8 cellular contexts compared by ENCODE assay signal in the genomic region with DNA sequence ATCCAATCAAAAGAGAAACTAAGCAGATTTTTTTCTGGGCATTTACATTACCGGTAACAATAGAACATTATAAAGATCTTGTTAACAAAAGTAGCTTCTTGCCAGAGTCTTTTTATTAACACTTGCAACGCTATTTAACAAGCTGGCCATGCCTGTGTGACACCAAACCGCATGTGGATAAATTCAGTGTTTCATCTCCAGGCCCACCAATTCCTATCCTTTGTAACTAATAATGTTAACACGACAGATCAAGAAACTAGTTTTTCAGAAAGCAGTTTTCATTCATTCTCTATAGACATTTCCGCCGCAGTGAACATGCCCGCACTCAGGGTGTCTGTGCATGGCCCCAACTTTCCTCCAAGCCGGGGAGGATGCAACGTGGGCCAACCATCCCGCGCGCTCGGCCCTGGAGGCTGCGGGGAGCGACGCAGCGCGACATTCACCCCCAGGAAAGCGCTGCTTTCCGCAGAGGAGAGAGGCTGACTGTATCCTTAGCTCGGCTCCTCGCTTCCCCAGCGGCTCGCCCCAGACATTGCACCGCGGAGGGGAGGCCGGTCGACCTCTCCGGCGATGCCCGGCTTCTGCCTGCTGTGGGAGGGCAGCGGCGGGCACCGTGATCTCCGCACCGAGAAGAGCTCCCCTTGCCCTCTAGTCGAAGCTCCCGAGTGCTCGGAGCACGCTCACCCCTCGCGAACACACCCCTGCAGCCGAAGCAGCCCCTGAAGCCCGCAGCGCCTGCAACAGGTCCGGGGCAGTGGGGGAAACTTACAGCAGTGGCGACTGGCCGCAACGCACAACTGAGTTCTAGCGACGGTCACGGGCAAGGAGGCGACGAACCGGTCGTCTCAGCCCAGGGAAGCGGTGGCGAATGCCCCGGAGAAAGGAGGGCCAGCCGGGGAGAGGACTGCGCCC. TPM values are rescaled to one million over a fixed set of nuclear protein-coding genes. Genes with fewer than 3 reads are reported as not detected.
DNase-seq lines count a peak whose midpoint lies in the region; ATAC-seq and TF ChIP-seq lines count a peak whose summit lies in the region.

No MANE protein-coding gene starts in this region.

- CTCF ChIA-PET in HEK293T (lab: Yijun Ruan, JAX) = interaction anchor here (0.5 to 1.2 kb wide), 4 partner anchors 70 to 693 kb away, joined by 3 to 7 read pairs (median 4); no protein-coding TSS in a partner anchor
- CTCF ChIA-PET in activated CD8-positive, alpha-beta T cell treated with anti-CD3 and anti-CD28 coated beads for 36 hours (lab: Charles Lee) = interaction anchor here (0.7 to 2.5 kb wide), 10 partner anchors 9 to 738 kb away, joined by 3 to 7 read pairs (median 4); no protein-coding TSS in a partner anchor

- TF ChIP-seq CTCF in GM12872 (IDR thresholded peaks at IDR 0.05; ENCODE audit: insufficient read depth, low read depth, low read length) (peak; percentile 43; the same call in 2 of the 3 replicates), epithelial cell of esophagus (IDR thresholded peaks at IDR 0.05; ENCODE audit: insufficient read depth, low read depth, low read length, missing control alignments) (peak; percentile 37), upper lobe of right lung (IDR thresholded peaks at IDR 0.05) (no peak)
- TF ChIP-seq CTCF in activated CD8-positive, alpha-beta T cell treated with anti-CD3 and anti-CD28 coated beads for 36 hours (IDR thresholded peaks at IDR 0.05) = peak; percentile 5

- no peaks in the 10 kb centered on the region for H3K9me3 Mint-ChIP-seq in activated CD8-positive, alpha-beta T cell treated with anti-CD3 and anti-CD28 coated beads for 36 hours

- H3K27me3 ChIP-seq in muscle layer of duodenum (ENCODE audit: low read depth, low read length) (no peaks in the 10 kb centered on the region), upper lobe of right lung (no peaks in the 10 kb centered on the region)

- DNase-seq in HEK293T (ENCODE audit: extremely low spot score) (peak; percentile 54), NCI-H1105 treated with DMSO at 0.1 percent for 48 hours (lab: John Stamatoyannopoulos, UW) (peak; percentile 31), epithelial cell of esophagus (ENCODE audit: low read depth) (peak; percentile 47), upper lobe of right lung (peak; percentile 81), A172 (ENCODE audit: low spot score) (no peak)
- peak; percentile 47 for DNase-seq in activated CD8-positive, alpha-beta T cell treated with anti-CD3 and anti-CD28 coated beads for 36 hours

- H3K27me3 Mint-ChIP-seq in activated CD8-positive, alpha-beta T cell treated with anti-CD3 and anti-CD28 coated beads for 36 hours = peaks cover 39% of the 10 kb centered on the region

- H3K4me1 Mint-ChIP-seq in activated CD8-positive, alpha-beta T cell treated with anti-CD3 and anti-CD28 coated beads for 36 hours (ENCODE audit: low read depth) = peaks cover 30% of the 10 kb centered on the region

- peak; percentile 54 for ATAC-seq in activated CD8-positive, alpha-beta T cell treated with anti-CD3 and anti-CD28 coated beads for 36 hours
- peak; percentile 56 for ATAC-seq in upper lobe of right lung

- H3K27ac ChIP-seq in muscle layer of duodenum (ENCODE audit: low read length) (peak overlapping the region; percentile 50), upper lobe of right lung (peak overlapping the region; percentile 93)

- H3K36me3 Mint-ChIP-seq in activated CD8-positive, alpha-beta T cell treated with anti-CD3 and anti-CD28 coated beads for 36 hours (ENCODE audit: low read depth) = no peaks in the 10 kb centered on the region

- H3K4me1 ChIP-seq in muscle layer of duodenum (ENCODE audit: control insufficient read depth in 1 of 2, insufficient read depth in 2 of 2, low read length in 2 of 2) (peaks cover 0 to 16% of the 10 kb centered on the region in 2 donors), upper lobe of right lung (peaks cover 38% of the 10 kb centered on the region)

- H3K4me3 Mint-ChIP-seq in activated CD8-positive, alpha-beta T cell treated with anti-CD3 and anti-CD28 coated beads for 36 hours = peak overlapping the region; percentile 74

- H3K9me3 ChIP-seq in muscle layer of duodenum (ENCODE audit: control insufficient read depth in 1 of 2, low read length in 2 of 2) = no peaks in the 10 kb centered on the region
- H3K9me3 ChIP-seq in upper lobe of right lung = no peaks in the 10 kb centered on the region

- peak overlapping the region; percentile 77 for H3K4me3 ChIP-seq in epithelial cell of esophagus (ENCODE audit: low read length)
- H3K4me3 ChIP-seq in muscle layer of duodenum (ENCODE audit: low read depth in 1 of 2, low read length in 2 of 2) = peak overlapping the region; percentile 85 to 91
- H3K4me3 ChIP-seq in upper lobe of right lung = peak overlapping the region; percentile 85

- POLR2A ChIA-PET in HEK293T (lab: Yijun Ruan, JAX) = interaction anchor here (0.6 to 2.3 kb wide), 20 partner anchors 7 to 737 kb away, joined by 3 to 15 read pairs (median 3); no protein-coding TSS in a partner anchor
- POLR2A ChIA-PET in activated CD8-positive, alpha-beta T cell treated with anti-CD3 and anti-CD28 coated beads for 36 hours (lab: Charles Lee) = interaction anchor here (0.6 kb wide), 1 partner anchor 13 kb away, joined by 3 read pairs; no protein-coding TSS in a partner anchor

- H3K27ac Mint-ChIP-seq in activated CD8-positive, alpha-beta T cell treated with anti-CD3 and anti-CD28 coated beads for 36 hours = no peak overlapping the region

- H3K36me3 ChIP-seq in muscle layer of duodenum (ENCODE audit: control insufficient read depth in 1 of 2, insufficient read depth in 2 of 2, low read length in 2 of 2) = peaks cover 3 to 8% of the 10 kb centered on the region in 2 donors
- peaks cover 4% of the 10 kb centered on the region for H3K36me3 ChIP-seq in upper lobe of right lung

- intact Hi-C loops in activated CD8-positive, alpha-beta T cell treated with anti-CD3 and anti-CD28 coated beads for 36 hours (cut with micrococcal nuclease) = loop anchor here (2.0 kb wide), 1 partner anchor 61 kb away; no protein-coding TSS in a partner anchor
- intact Hi-C loops in upper lobe of right lung (cut with DNase I) = loop anchor here (5.0 to 10.0 kb wide), 2 partner anchors 245 to 602 kb away; no protein-coding TSS in a partner anchor

TF ChIP-seq in HEK293T, 16 proteins besides CTCF, POLR2A, EP300 and RAD21:
- TF ChIP-seq CTBP1 (IDR thresholded peaks at IDR 0.05; ENCODE audit: borderline replicate concordance) (no peak), HDGF (IDR thresholded peaks at IDR 0.05; ENCODE audit: borderline replicate concordance) (no peak), BHLHE40 (IDR thresholded peaks at IDR 0.05; ENCODE audit: borderline replicate concordance) (no peak), ELF4 (IDR thresholded peaks at IDR 0.05) (no peak), SUZ12 (IDR thresholded peaks at IDR 0.05) (no peak), L3MBTL2 (conservative IDR thresholded peaks at IDR 0.05) (no peak), FOXM1 (IDR thresholded peaks at IDR 0.05; ENCODE audit: borderline replicate concordance) (no peak), FOXK2 (IDR thresholded peaks at IDR 0.05) (no peak), SP1 (IDR thresholded peaks at IDR 0.05) (no peak), FOXA1 (IDR thresholded peaks at IDR 0.05) (no peak), ARNT (IDR thresholded peaks at IDR 0.05) (no peak), LEF1 (IDR thresholded peaks at IDR 0.05; ENCODE audit: borderline replicate concordance) (no peak), ZNF384 (IDR thresholded peaks at IDR 0.05) (no peak), NFRKB (IDR thresholded peaks at IDR 0.05) (no peak), TARDBP (IDR thresholded peaks at IDR 0.05) (no peak)
- TF ChIP-seq, protein P1, sequence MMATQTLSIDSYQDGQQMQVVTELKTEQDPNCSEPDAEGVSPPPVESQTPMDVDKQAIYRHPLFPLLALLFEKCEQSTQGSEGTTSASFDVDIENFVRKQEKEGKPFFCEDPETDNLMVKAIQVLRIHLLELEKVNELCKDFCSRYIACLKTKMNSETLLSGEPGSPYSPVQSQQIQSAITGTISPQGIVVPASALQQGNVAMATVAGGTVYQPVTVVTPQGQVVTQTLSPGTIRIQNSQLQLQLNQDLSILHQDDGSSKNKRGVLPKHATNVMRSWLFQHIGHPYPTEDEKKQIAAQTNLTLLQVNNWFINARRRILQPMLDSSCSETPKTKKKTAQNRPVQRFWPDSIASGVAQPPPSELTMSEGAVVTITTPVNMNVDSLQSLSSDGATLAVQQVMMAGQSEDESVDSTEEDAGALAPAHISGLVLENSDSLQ (IDR thresholded peaks at IDR 0.05) = no peak

RNA-seq across cellular contexts. Expression of gene ENC1, which starts 0.7 kb away (rescaled TPM):
- total RNA-seq in activated CD8-positive, alpha-beta T cell treated with anti-CD3 and anti-CD28 coated beads for 36 hours = under 1 TPM; 0.16 to 0.60 TPM
- 15.0 TPM for total RNA-seq in upper lobe of right lung
- 26.2 and 28.3 TPM in 2 replicates for total RNA-seq in A172 (2014; rRNA removed; shearing (Covaris generic))

RNA-seq across cellular contexts. Expression of gene HEXB, which starts 45.2 kb away (rescaled TPM):
- 10 to 100 TPM; 46.2 to 49.1 TPM for total RNA-seq in activated CD8-positive, alpha-beta T cell treated with anti-CD3 and anti-CD28 coated beads for 36 hours
- total RNA-seq in upper lobe of right lung = 294 TPM
- total RNA-seq in A172 (2014; rRNA removed; shearing (Covaris generic)) = 438 and 450 TPM in 2 replicates
